1 cellular context compared by ENCODE assay signal in genomic region chr10:124401633-124402032, GRCh38.
TF ChIP-seq lines count a peak whose summit lies in the region.

No MANE protein-coding gene starts in this region.

TF ChIP-seq in HepG2, 621 proteins besides CTCF, POLR2A, EP300 and RAD21:
- TF ChIP-seq ATF7 (IDR thresholded peaks at IDR 0.05), result peak; percentile 77
- no peak for TF ChIP-seq ATF7 (CRISPR knock-in tag; IDR thresholded peaks at IDR 0.05)
- no peak for TF ChIP-seq ZBTB4 (CRISPR knock-in tag; IDR thresholded peaks at IDR 0.05; ENCODE audit: borderline replicate concordance)
- TF ChIP-seq JUN (CRISPR knock-in tag; IDR thresholded peaks at IDR 0.05), result no peak
- no peak for TF ChIP-seq NPAS2 (CRISPR knock-in tag; IDR thresholded peaks at IDR 0.05; ENCODE audit: borderline replicate concordance)
- 0 out of 2 replicates have a peak, but pooled peaks have one; percentile 17 for TF ChIP-seq CREB1 (IDR thresholded peaks at IDR 0.05)
- TF ChIP-seq CREB1 (CRISPR knock-in tag; IDR thresholded peaks at IDR 0.05), result no peak
- no peak for TF ChIP-seq SMAD3 (CRISPR knock-in tag; IDR thresholded peaks at IDR 0.05)
- TF ChIP-seq ZNF747 (CRISPR knock-in tag; IDR thresholded peaks at IDR 0.05; ENCODE audit: borderline replicate concordance), result no peak
